ENCODE assay signal across 2 cellular contexts in the genomic region with DNA sequence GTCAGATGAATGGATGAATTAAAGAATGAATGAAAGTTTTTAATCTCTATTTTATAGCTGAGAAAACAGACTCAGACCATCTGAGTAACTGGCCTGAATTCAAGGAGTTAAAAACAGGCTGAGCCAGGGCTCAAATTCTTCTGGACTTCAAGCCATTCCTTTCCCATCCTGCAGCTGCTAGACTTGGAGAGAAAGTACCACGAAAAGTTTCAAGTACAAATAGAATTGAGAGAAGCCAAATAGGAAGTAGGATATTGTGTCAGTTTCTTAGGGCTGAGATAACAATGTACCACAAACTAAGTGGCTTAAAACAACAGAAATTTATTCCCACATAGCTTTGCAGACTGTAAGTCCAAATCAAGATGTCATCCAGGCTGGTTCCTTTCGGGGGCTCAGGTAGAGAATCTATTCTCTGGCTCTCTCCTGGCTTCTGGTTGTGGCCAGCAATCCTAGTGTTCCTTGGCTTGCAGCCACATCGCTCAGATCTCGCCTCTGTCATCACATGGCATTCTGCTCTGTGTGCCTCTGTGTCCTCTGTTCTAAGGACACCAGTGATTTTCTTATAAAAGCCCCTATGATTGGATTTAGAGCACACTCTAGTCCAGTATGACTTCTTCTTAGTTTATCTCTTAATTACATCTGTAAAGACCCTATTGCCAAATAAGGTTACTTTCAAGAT.
TF ChIP-seq lines count a peak whose summit lies in the region.

No MANE protein-coding gene starts in this region.

TF ChIP-seq in SK-N-SH, 30 proteins besides CTCF, POLR2A, EP300 and RAD21 (continued from another document):
- TF ChIP-seq, protein P1, sequence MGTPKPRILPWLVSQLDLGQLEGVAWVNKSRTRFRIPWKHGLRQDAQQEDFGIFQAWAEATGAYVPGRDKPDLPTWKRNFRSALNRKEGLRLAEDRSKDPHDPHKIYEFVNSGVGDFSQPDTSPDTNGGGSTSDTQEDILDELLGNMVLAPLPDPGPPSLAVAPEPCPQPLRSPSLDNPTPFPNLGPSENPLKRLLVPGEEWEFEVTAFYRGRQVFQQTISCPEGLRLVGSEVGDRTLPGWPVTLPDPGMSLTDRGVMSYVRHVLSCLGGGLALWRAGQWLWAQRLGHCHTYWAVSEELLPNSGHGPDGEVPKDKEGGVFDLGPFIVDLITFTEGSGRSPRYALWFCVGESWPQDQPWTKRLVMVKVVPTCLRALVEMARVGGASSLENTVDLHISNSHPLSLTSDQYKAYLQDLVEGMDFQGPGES (IDR thresholded peaks at IDR 0.05; ENCODE audit: low read depth, low read length) = no peak
- no peak for TF ChIP-seq MAX (IDR thresholded peaks at IDR 0.05; ENCODE audit: low read depth)
- no peak for TF ChIP-seq ZBTB33 (IDR thresholded peaks at IDR 0.05; ENCODE audit: borderline replicate concordance, low read depth)
- TF ChIP-seq POLR2AphosphoS5 (IDR thresholded peaks at IDR 0.05; ENCODE audit: low read depth, low read length) = no peak
- no peak for TF ChIP-seq USF2 (IDR thresholded peaks at IDR 0.05; ENCODE audit: borderline replicate concordance, low read depth, low read length)
- TF ChIP-seq, protein P2, sequence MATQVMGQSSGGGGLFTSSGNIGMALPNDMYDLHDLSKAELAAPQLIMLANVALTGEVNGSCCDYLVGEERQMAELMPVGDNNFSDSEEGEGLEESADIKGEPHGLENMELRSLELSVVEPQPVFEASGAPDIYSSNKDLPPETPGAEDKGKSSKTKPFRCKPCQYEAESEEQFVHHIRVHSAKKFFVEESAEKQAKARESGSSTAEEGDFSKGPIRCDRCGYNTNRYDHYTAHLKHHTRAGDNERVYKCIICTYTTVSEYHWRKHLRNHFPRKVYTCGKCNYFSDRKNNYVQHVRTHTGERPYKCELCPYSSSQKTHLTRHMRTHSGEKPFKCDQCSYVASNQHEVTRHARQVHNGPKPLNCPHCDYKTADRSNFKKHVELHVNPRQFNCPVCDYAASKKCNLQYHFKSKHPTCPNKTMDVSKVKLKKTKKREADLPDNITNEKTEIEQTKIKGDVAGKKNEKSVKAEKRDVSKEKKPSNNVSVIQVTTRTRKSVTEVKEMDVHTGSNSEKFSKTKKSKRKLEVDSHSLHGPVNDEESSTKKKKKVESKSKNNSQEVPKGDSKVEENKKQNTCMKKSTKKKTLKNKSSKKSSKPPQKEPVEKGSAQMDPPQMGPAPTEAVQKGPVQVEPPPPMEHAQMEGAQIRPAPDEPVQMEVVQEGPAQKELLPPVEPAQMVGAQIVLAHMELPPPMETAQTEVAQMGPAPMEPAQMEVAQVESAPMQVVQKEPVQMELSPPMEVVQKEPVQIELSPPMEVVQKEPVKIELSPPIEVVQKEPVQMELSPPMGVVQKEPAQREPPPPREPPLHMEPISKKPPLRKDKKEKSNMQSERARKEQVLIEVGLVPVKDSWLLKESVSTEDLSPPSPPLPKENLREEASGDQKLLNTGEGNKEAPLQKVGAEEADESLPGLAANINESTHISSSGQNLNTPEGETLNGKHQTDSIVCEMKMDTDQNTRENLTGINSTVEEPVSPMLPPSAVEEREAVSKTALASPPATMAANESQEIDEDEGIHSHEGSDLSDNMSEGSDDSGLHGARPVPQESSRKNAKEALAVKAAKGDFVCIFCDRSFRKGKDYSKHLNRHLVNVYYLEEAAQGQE (IDR thresholded peaks at IDR 0.05; ENCODE audit: low read depth, low read length) = no peak
- TF ChIP-seq, protein P3, sequence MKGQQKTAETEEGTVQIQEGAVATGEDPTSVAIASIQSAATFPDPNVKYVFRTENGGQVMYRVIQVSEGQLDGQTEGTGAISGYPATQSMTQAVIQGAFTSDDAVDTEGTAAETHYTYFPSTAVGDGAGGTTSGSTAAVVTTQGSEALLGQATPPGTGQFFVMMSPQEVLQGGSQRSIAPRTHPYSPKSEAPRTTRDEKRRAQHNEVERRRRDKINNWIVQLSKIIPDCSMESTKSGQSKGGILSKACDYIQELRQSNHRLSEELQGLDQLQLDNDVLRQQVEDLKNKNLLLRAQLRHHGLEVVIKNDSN (IDR thresholded peaks at IDR 0.05; ENCODE audit: borderline replicate concordance, low read depth) = no peak
- no peak for TF ChIP-seq MEF2A (IDR thresholded peaks at IDR 0.05; ENCODE audit: borderline replicate concordance, low read depth)
- no peak for TF ChIP-seq NFIC (IDR thresholded peaks at IDR 0.05; ENCODE audit: borderline replicate concordance)
- no peak for TF ChIP-seq MXI1 (IDR thresholded peaks at IDR 0.05; ENCODE audit: low read depth, low read length)
- no peak for TF ChIP-seq GABPA (IDR thresholded peaks at IDR 0.05; ENCODE audit: low read depth)
TF ChIP-seq in SK-N-SH: peak in this region for 0.

TF ChIP-seq in SK-N-SH treated with all-trans-retinoic acid at 6 μM for 48 hours, 23 proteins besides CTCF, POLR2A, EP300 and RAD21 (continued from another document):
- TF ChIP-seq BACH2 (CRISPR knock-in tag; IDR thresholded peaks at IDR 0.05; ENCODE audit: borderline replicate concordance) (no peak), ISL1 (CRISPR knock-in tag; IDR thresholded peaks at IDR 0.05) (no peak), ZC3H10 (CRISPR knock-in tag; IDR thresholded peaks at IDR 0.05) (no peak), POU6F1 (CRISPR knock-in tag; IDR thresholded peaks at IDR 0.05; ENCODE audit: borderline replicate concordance, low read depth) (no peak), ZFP30 (CRISPR knock-in tag; IDR thresholded peaks at IDR 0.05) (no peak), GLIS3 (CRISPR knock-in tag; IDR thresholded peaks at IDR 0.05) (no peak), OSR1 (CRISPR knock-in tag; IDR thresholded peaks at IDR 0.05) (no peak)
- TF ChIP-seq, protein P4, sequence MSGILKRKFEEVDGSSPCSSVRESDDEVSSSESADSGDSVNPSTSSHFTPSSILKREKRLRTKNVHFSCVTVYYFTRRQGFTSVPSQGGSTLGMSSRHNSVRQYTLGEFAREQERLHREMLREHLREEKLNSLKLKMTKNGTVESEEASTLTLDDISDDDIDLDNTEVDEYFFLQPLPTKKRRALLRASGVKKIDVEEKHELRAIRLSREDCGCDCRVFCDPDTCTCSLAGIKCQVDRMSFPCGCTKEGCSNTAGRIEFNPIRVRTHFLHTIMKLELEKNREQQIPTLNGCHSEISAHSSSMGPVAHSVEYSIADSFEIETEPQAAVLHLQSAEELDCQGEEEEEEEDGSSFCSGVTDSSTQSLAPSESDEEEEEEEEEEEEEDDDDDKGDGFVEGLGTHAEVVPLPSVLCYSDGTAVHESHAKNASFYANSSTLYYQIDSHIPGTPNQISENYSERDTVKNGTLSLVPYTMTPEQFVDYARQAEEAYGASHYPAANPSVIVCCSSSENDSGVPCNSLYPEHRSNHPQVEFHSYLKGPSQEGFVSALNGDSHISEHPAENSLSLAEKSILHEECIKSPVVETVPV (CRISPR knock-in tag; IDR thresholded peaks at IDR 0.05) = no peak
- TF ChIP-seq, protein P5, sequence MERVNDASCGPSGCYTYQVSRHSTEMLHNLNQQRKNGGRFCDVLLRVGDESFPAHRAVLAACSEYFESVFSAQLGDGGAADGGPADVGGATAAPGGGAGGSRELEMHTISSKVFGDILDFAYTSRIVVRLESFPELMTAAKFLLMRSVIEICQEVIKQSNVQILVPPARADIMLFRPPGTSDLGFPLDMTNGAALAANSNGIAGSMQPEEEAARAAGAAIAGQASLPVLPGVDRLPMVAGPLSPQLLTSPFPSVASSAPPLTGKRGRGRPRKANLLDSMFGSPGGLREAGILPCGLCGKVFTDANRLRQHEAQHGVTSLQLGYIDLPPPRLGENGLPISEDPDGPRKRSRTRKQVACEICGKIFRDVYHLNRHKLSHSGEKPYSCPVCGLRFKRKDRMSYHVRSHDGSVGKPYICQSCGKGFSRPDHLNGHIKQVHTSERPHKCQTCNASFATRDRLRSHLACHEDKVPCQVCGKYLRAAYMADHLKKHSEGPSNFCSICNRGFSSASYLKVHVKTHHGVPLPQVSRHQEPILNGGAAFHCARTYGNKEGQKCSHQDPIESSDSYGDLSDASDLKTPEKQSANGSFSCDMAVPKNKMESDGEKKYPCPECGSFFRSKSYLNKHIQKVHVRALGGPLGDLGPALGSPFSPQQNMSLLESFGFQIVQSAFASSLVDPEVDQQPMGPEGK (CRISPR knock-in tag; IDR thresholded peaks at IDR 0.05; ENCODE audit: borderline replicate concordance) = no peak
TF ChIP-seq in SK-N-SH treated with all-trans-retinoic acid at 6 μM for 48 hours: peak in this region for 0.
